ENCODE assay signal across 23 cellular contexts in genomic region chr5:76555717-76556116, GRCh38.
DNase-seq lines count a peak whose midpoint lies in the region; ATAC-seq and FAIRE-seq lines count a peak whose summit lies in the region.
"Had no signal": no experiment of that assay in that cellular context is flagged by ENCODE, and none has a peak within 500 bp of the region (broad histone marks: within the 10 kb centered on the region; RNA-seq: fewer than 3 reads in every experiment).

No MANE protein-coding gene starts in this region.

- no peaks in the 10 kb centered on the region for H3K36me3 ChIP-seq in aorta (ENCODE audit: control insufficient read depth in 1 of 2, insufficient read depth in 2 of 2, low read length in 1 of 2)
- H3K36me3 ChIP-seq: MG63 had no signal

- DNase-seq in activated T-cell treated with anti-CD3 and anti-CD28 coated beads, Interleukin-2, amount 50 U/mL, for 24 hours: no peak
- DNase-seq in activated T-cell treated with anti-CD3 and anti-CD28 coated beads, Interleukin-2, amount 50 U/mL, for 4 hours: no peak
- DNase-seq in GM19239 (ENCODE audit: insufficient read length, low spot score) (no peak), immature natural killer cell (no peak), dermis blood vessel endothelial cell (no peak), aorta (no peak)
- DNase-seq: COR-L47, DMS 273 treated with DMSO at 0.1 percent for 48 hours, DND-41, Karpas-422, MG63, NCI-H1417, NCI-H1694 treated with DMSO at 0.1 percent for 48 hours, NCI-H2081 treated with DMSO at 0.1 percent for 48 hours, NCI-H2171 treated with DMSO at 0.1 percent for 48 hours, NCI-H524 treated with DMSO at 0.1 percent for 48 hours, SIG-M5, SK-N-SH had no signal

- no peak overlapping the region for H3K4me3 Mint-ChIP-seq in activated T-cell treated with anti-CD3 and anti-CD28 coated beads, Interleukin-2, amount 50 U/mL, for 24 hours
- H3K4me3 Mint-ChIP-seq in activated T-cell treated with anti-CD3 and anti-CD28 coated beads, Interleukin-2, amount 50 U/mL, for 4 hours: no peak overlapping the region
- H3K4me3 Mint-ChIP-seq in immature natural killer cell: peak overlapping the region in 2 of 5 donors; percentile 39 to 42
- H3K4me3 Mint-ChIP-seq: IgD-negative memory B cell had no signal

- peaks cover 58% of the 10 kb centered on the region for H3K4me1 Mint-ChIP-seq in activated T-cell treated with anti-CD3 and anti-CD28 coated beads, Interleukin-2, amount 50 U/mL, for 24 hours (ENCODE audit: low read depth)
- H3K4me1 Mint-ChIP-seq in activated T-cell treated with anti-CD3 and anti-CD28 coated beads, Interleukin-2, amount 50 U/mL, for 4 hours (ENCODE audit: low read depth): peaks cover 58% of the 10 kb centered on the region
- H3K4me1 Mint-ChIP-seq in immature natural killer cell: peaks cover 72 to 88% of the 10 kb centered on the region in 2 donors

- H3K4me1 ChIP-seq in aorta (ENCODE audit: control insufficient read depth in 1 of 2, insufficient read depth in 2 of 2, low read length in 2 of 2): no peaks in the 10 kb centered on the region

- WGBS in aorta, 2 donors: 82 to 87% methylated on average over 2 of the region's 2 CpGs

- H3K4me3 ChIP-seq in aorta (ENCODE audit: low read length in 2 of 2): no peak overlapping the region
- H3K4me3 ChIP-seq: MG63 had no signal

- peak; percentile 21 for FAIRE-seq in GM19239 (lab: Jason Lieb, UNC)
- FAIRE-seq: A204.1 had no signal

- H3K27me3 ChIP-seq in aorta (ENCODE audit: control insufficient read depth in 1 of 2, insufficient read depth in 2 of 2, low read length in 1 of 2): no peaks in the 10 kb centered on the region
- H3K27me3 ChIP-seq: MG63 had no signal

- ATAC-seq in activated T-cell treated with anti-CD3 and anti-CD28 coated beads, Interleukin-2, amount 50 U/mL, for 4 hours: no peak
- ATAC-seq in aorta (ENCODE audit: low FRiP score): no peak
- no peak for ATAC-seq in HG03045 (IDR thresholded peaks at IDR 0.05; ENCODE audit: unreplicated experiment)
- ATAC-seq: Panc1 had no signal

- H3K36me3 Mint-ChIP-seq in activated T-cell treated with anti-CD3 and anti-CD28 coated beads, Interleukin-2, amount 50 U/mL, for 24 hours (ENCODE audit: low read depth): peaks cover 33% of the 10 kb centered on the region
- H3K36me3 Mint-ChIP-seq in activated T-cell treated with anti-CD3 and anti-CD28 coated beads, Interleukin-2, amount 50 U/mL, for 4 hours (ENCODE audit: insufficient read depth): peaks cover 17% of the 10 kb centered on the region
- peaks cover 0 to 14% (median 7%) of the 10 kb centered on the region in 3 donors for H3K36me3 Mint-ChIP-seq in immature natural killer cell

- H3K27ac Mint-ChIP-seq in activated T-cell treated with anti-CD3 and anti-CD28 coated beads, Interleukin-2, amount 50 U/mL, for 24 hours: peak overlapping the region; percentile 1
- peak overlapping the region; percentile 73 to 91 (median 86) for H3K27ac Mint-ChIP-seq in immature natural killer cell

- H3K27ac ChIP-seq in aorta (ENCODE audit: low read depth in 1 of 2, low read length in 2 of 2): no peak overlapping the region
- H3K27ac ChIP-seq: C4-2B had no signal

- H3K9me3 ChIP-seq in aorta (ENCODE audit: control insufficient read depth, low read length): no peaks in the 10 kb centered on the region
- H3K9me3 ChIP-seq: MG63, SK-N-SH had no signal

- H3K9me3 Mint-ChIP-seq in activated T-cell treated with anti-CD3 and anti-CD28 coated beads, Interleukin-2, amount 50 U/mL, for 24 hours: no peaks in the 10 kb centered on the region
- H3K9me3 Mint-ChIP-seq in activated T-cell treated with anti-CD3 and anti-CD28 coated beads, Interleukin-2, amount 50 U/mL, for 4 hours: no peaks in the 10 kb centered on the region
- no peaks in the 10 kb centered on the region for H3K9me3 Mint-ChIP-seq in immature natural killer cell

- intact Hi-C loops in aorta (cut with DNase I): no loop called here

- no peaks in the 10 kb centered on the region for H3K27me3 Mint-ChIP-seq in activated T-cell treated with anti-CD3 and anti-CD28 coated beads, Interleukin-2, amount 50 U/mL, for 24 hours
- H3K27me3 Mint-ChIP-seq in activated T-cell treated with anti-CD3 and anti-CD28 coated beads, Interleukin-2, amount 50 U/mL, for 4 hours (ENCODE audit: low read depth): no peaks in the 10 kb centered on the region
- peaks cover 0 to 10% (median 2%) of the 10 kb centered on the region in 3 donors for H3K27me3 Mint-ChIP-seq in immature natural killer cell (ENCODE audit: low read depth in 3 of 3)
- H3K27me3 Mint-ChIP-seq: IgD-negative memory B cell had no signal
